9 cellular contexts compared by ENCODE assay signal in the genomic region with DNA sequence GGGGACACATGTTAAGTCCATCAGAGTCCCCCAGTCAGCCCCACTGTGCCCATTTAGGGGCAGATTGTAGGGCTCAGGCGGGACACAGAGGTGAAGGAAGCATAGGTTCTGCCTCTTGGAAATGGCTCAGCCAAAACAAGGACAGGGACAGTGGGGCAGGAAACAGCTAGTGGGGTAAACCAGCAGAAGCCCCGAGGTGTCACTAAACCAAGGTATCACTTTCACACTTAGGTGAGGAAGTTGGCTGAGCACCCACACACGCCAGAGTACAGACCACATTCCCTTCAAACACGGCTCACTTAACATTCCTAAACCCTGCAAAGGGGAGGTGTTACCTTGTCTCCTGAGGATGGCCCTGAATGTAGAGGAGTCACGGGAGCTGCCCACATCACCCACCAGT. TPM values are rescaled to one million over a fixed set of nuclear protein-coding genes. Genes with fewer than 3 reads are reported as not detected.
DNase-seq lines count a peak whose midpoint lies in the region; ATAC-seq lines count a peak whose summit lies in the region.
"Not testable (repeated sequence)": the region's sequence is repeated elsewhere in the genome, so short reads cannot be mapped to it uniquely, and the experiment has no call there.
"Had no signal": no experiment of that assay in that cellular context is flagged by ENCODE, and none has a peak within 500 bp of the region (broad histone marks: within the 10 kb centered on the region; RNA-seq: fewer than 3 reads in every experiment).

No MANE protein-coding gene starts in this region.

- not testable (repeated sequence) for H3K9me3 Mint-ChIP-seq in activated CD8-positive, alpha-beta memory T cell treated with anti-CD3 and anti-CD28 coated beads, Interleukin-2, amount 10 ng/mL, durations not matched to agents 7 days and 5 days (ENCODE audit: low read depth); immature natural killer cell

- ATAC-seq in GM18519 (IDR thresholded peaks at IDR 0.05; ENCODE audit: low FRiP score, unreplicated experiment) (peak; percentile 53), GM19324 (IDR thresholded peaks at IDR 0.05; ENCODE audit: low FRiP score, unreplicated experiment) (peak; percentile 89), GM21515 (IDR thresholded peaks at IDR 0.05; ENCODE audit: unreplicated experiment) (peak; percentile 75), HG02678 (IDR thresholded peaks at IDR 0.05; ENCODE audit: unreplicated experiment) (peak; percentile 82), HG03095 (IDR thresholded peaks at IDR 0.05; ENCODE audit: unreplicated experiment) (peak; percentile 70)
- peak; percentile 68 for ATAC-seq in activated CD8-positive, alpha-beta memory T cell treated with anti-CD3 and anti-CD28 coated beads, Interleukin-2, amount 10 ng/mL, durations not matched to agents 7 days and 5 days

- CTCF ChIA-PET in activated CD8-positive, alpha-beta memory T cell treated with anti-CD3 and anti-CD28 coated beads, Interleukin-2, amount 10 ng/mL, durations not matched to agents 7 days and 5 days (lab: Charles Lee): not testable (repeated sequence)

- not testable (repeated sequence) for DNase-seq in activated CD8-positive, alpha-beta memory T cell treated with anti-CD3 and anti-CD28 coated beads, Interleukin-2, amount 10 ng/mL, durations not matched to agents 7 days and 5 days
- DNase-seq in immature natural killer cell: peak in 2 of 3 donors; percentile 17 to 21

- not testable (repeated sequence) for H3K36me3 Mint-ChIP-seq in activated CD8-positive, alpha-beta memory T cell treated with anti-CD3 and anti-CD28 coated beads, Interleukin-2, amount 10 ng/mL, durations not matched to agents 7 days and 5 days; immature natural killer cell

- not testable (repeated sequence) for H3K27me3 Mint-ChIP-seq in activated CD8-positive, alpha-beta memory T cell treated with anti-CD3 and anti-CD28 coated beads, Interleukin-2, amount 10 ng/mL, durations not matched to agents 7 days and 5 days; immature natural killer cell (ENCODE audit: low read depth in 3 of 3)

- not testable (repeated sequence) for H3K27ac Mint-ChIP-seq in activated CD8-positive, alpha-beta memory T cell treated with anti-CD3 and anti-CD28 coated beads, Interleukin-2, amount 10 ng/mL, durations not matched to agents 7 days and 5 days; immature natural killer cell

- not testable (repeated sequence) for H3K4me1 Mint-ChIP-seq in activated CD8-positive, alpha-beta memory T cell treated with anti-CD3 and anti-CD28 coated beads, Interleukin-2, amount 10 ng/mL, durations not matched to agents 7 days and 5 days; immature natural killer cell

- H3K4me3 Mint-ChIP-seq in activated CD8-positive, alpha-beta memory T cell treated with anti-CD3 and anti-CD28 coated beads, Interleukin-2, amount 10 ng/mL, durations not matched to agents 7 days and 5 days; immature natural killer cell: not testable (repeated sequence)

RNA-seq across cellular contexts. Expression of a gene that starts 12.2 kb away (rescaled TPM):
- total RNA-seq in activated CD8-positive, alpha-beta memory T cell treated with anti-CD3 and anti-CD28 coated beads, Interleukin-2, amount 10 ng/mL, durations not matched to agents 7 days and 5 days: not detected
- not detected for polyA plus RNA-seq in immature natural killer cell
- total RNA-seq: M059J, Right ventricle myocardium superior had no signal

RNA-seq across cellular contexts. Expression of a gene that starts 57.1 kb away (rescaled TPM):
- 1 to 10 TPM; 7.7 to 8.9 TPM for total RNA-seq in activated CD8-positive, alpha-beta memory T cell treated with anti-CD3 and anti-CD28 coated beads, Interleukin-2, amount 10 ng/mL, durations not matched to agents 7 days and 5 days
- polyA plus RNA-seq in immature natural killer cell: 1 to 10 TPM in 1 of 3 donors, under 1 TPM in 2; 0.48 to 3.7 (median 0.68) TPM
